7 cellular contexts compared by ENCODE assay signal in the genomic region with DNA sequence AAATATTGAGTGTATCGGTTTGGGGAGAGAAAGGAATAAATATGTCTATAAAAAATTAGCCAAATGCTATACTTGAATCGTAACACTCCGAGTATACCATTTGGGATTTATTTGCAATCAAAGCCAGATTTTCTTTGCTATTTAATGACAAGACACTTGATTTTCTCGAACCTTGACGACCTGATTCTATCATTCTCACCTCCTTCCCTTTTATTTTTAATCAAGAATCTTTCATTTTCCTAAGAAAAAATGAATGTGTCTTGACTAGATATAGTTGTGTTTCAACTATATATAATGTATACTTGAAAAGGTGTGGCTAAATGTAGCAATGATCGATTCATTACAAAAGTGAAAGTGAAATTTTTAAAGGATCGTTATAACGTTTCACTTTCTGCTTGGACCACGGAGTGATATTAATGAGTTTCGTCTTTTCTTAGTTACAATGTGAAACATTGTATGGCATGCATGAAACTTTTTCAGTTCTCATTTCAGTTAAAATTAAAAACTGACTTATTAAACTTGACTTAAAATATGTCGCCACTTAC. TPM values are rescaled to one million over a fixed set of nuclear protein-coding genes. Genes with fewer than 3 reads are reported as not detected.
A peak's percentile ranks its signal among the peaks of the same experiment; 100 is the strongest.
DNase-seq lines count a peak whose midpoint lies in the region; ATAC-seq, FAIRE-seq and TF ChIP-seq lines count a peak whose summit lies in the region.

No MANE protein-coding gene starts in this region.

- H3K4me1 ChIP-seq in OCI-LY7 (ENCODE audit: insufficient read depth, low read length, poor library complexity, severe bottlenecking) (peaks cover 30% of the 10 kb centered on the region), pancreas (peaks cover 0 to 18% (median 6%) of the 10 kb centered on the region in 3 donors)

- H3K9me3 ChIP-seq in OCI-LY7 (ENCODE audit: low read length) (peaks cover 5% of the 10 kb centered on the region; the same call in 1 of the 2 replicates), pancreas (no peaks in the 10 kb centered on the region)

- H3K4me2 ChIP-seq in OCI-LY7 (ENCODE audit: low read length) = peak overlapping the region; percentile 85

- intact Hi-C loops in OCI-LY7 (cut with micrococcal nuclease; ENCODE audit: unreplicated experiment) (loop anchor here (10.0 kb wide), 1 partner anchor 1093 kb away; a partner anchor contains a TSS), pancreas (cut with DNase I) (no loop called here)

- TSS peak; percentile 83 for BruUV-seq in OCI-LY7 (replicated peaks; lab: Mats Ljungman, UMichigan)

- 0 to 1% methylated on average over 11 of the region's 11 CpGs for WGBS in pancreas, 2 donors

- peaks cover 20% of the 10 kb centered on the region for H3K79me2 ChIP-seq in OCI-LY7 (ENCODE audit: insufficient read depth, low read depth, low read length)

- H3K27ac ChIP-seq in OCI-LY7 (ENCODE audit: low read depth, low read length, poor library complexity, severe bottlenecking) (peak overlapping the region; percentile 60), epithelial cell of prostate (peak overlapping the region; percentile 44), pancreas (peak overlapping the region; percentile 42 to 84 (median 74))

- peak overlapping the region; percentile 56 for H2AFZ ChIP-seq in OCI-LY7 (ENCODE audit: low read length)

- POLR2A ChIA-PET in OCI-LY7 (lab: Charles Lee) = interaction anchor here (0.6 to 1.4 kb wide), 5 partner anchors 9 to 974 kb away, joined by 3 to 5 read pairs (median 3); no protein-coding TSS in a partner anchor

- no peaks in the 10 kb centered on the region for H3K9me2 ChIP-seq in OCI-LY7 (ENCODE audit: insufficient read depth, low read length)

- DNase-seq in OCI-LY7 (ENCODE audit: low spot score) (peak; percentile 30), epithelial cell of prostate (ENCODE audit: low read depth, low spot score) (no peak), pancreas (no peak), DMS114 treated with DMSO at 0.1 percent for 48 hours (lab: John Stamatoyannopoulos, UW; ENCODE audit: unreplicated experiment) (no peak), NCI-H2196 (lab: John Stamatoyannopoulos, UW; ENCODE audit: unreplicated experiment) (no peak)

- TF ChIP-seq CTCF in OCI-LY7 (conservative IDR thresholded peaks at IDR 0.05; ENCODE audit: low read length) = no peak
- TF ChIP-seq CTCF in pancreas (IDR thresholded peaks at IDR 0.05) = no peak

- no peaks in the 10 kb centered on the region for H4K20me1 ChIP-seq in OCI-LY7 (ENCODE audit: insufficient read depth, low read length)

- H3K4me3 ChIP-seq in OCI-LY7 (ENCODE audit: low read depth, low read length, poor library complexity, severe bottlenecking) (peak overlapping the region; percentile 84), pancreas (peak overlapping the region; percentile 82 to 96 (median 89))

- peak; percentile 64 for FAIRE-seq in pancreas (lab: Jason Lieb, UNC)

- CTCF ChIA-PET in OCI-LY7 (lab: Charles Lee; ENCODE audit: unreplicated experiment) = interaction anchor here (1.0 kb wide), 1 partner anchor 16 kb away, joined by 3 read pairs; no protein-coding TSS in a partner anchor

- ATAC-seq in GM18861 (IDR thresholded peaks at IDR 0.05; ENCODE audit: unreplicated experiment) (peak; percentile 68), HG02588 (IDR thresholded peaks at IDR 0.05; ENCODE audit: unreplicated experiment) (peak; percentile 47), pancreas (no peak)

- H3K36me3 ChIP-seq in OCI-LY7 (ENCODE audit: insufficient read depth, low read length) (peaks cover 34% of the 10 kb centered on the region), pancreas (peaks cover 0 to 16% (median 0%) of the 10 kb centered on the region in 3 donors)

- no peaks in the 10 kb centered on the region for H3K27me3 ChIP-seq in pancreas

RNA-seq across cellular contexts. Expression of a gene that starts 0.6 kb away (rescaled TPM):
- 44.1 and 44.2 TPM in 2 replicates for total RNA-seq in OCI-LY7 (2014; rRNA removed; shearing (Covaris generic))
- total RNA-seq in OCI-LY7 (2022) (50.7 and 57.0 TPM in 2 replicates), pancreas (10 to 100 TPM; 23.1 to 30.6 (median 24.0) TPM)
- polyA plus RNA-seq in pancreas = 10 to 100 TPM; 19.5 to 23.6 TPM

Comparison
In these comparisons a context has a peak if more than half of its experiments do, and no peak if none do; other contexts are left out.
1. ATAC-seq: peak in GM18861 (single experiment) and HG02588 (single experiment); none in pancreas (0 of 4).
2. Peak in every context shown above with its lines, with median percentiles within 50 percentile points of each other: H3K27ac ChIP-seq.